ENCODE assay signal across 9 cellular contexts in the genomic region with DNA sequence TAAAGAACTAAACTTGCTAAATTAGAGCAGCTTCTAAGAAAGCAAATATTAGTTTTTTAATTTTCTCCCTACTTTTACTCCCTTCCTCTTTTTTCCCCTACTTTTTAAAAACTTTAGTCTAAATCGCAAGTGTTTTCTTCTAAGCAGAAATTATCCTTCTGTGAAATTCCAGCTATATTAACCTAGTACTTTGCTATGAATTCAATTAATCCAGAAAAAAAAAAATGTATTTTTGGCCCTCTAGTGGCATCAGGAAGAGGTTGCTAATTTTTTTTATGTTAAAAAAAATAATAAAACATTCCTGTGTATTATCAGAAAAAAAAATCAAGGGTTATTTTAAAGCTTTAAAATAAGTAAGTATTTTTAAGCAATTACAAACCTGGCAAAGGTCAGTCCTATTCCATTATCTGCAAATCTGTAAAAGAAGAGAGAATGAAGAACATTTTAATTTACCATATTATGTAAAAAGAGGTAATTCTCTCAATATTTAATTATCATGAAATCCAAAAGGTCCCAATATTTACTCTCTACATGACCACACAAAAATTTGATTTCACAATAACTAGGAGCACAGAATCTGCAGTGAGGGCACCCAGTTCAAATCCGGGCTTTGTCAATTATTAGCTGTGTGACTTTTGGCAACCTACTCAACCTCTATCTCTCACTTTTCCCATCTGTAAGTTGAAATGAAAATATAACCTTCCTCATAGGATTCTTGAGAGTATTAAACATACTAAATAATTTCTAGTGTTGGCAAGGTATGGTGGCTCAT. TPM values are rescaled to one million over a fixed set of nuclear protein-coding genes. Genes with fewer than 3 reads are reported as not detected.
DNase-seq lines count a peak whose midpoint lies in the region; ATAC-seq and TF ChIP-seq lines count a peak whose summit lies in the region.
"Had no signal": no experiment of that assay in that cellular context is flagged by ENCODE, and none has a peak within 500 bp of the region (broad histone marks: within the 10 kb centered on the region; RNA-seq: fewer than 3 reads in every experiment).

No MANE protein-coding gene starts in this region.

- peak; percentile 37 for DNase-seq in GM23248
- DNase-seq in activated CD8-positive, alpha-beta T cell treated with anti-CD3 and anti-CD28 coated beads for 36 hours: no peak
- no peak for DNase-seq in hepatocyte (ENCODE audit: low spot score)
- DNase-seq in activated naive CD8-positive, alpha-beta T cell treated with anti-CD3 and anti-CD28 coated beads for 36 hours: no peak
- DNase-seq in substantia nigra (lab: John Stamatoyannopoulos, UW): no peak
- no peak for DNase-seq in NCI-H526 treated with DMSO at 0.1 percent for 48 hours (lab: John Stamatoyannopoulos, UW)
- no peak for DNase-seq in effector memory CD4-positive, alpha-beta T cell
- DNase-seq: activated T-cell treated with anti-CD3 and anti-CD28 coated beads for 4 hours had no signal

- H3K36me3 ChIP-seq in GM23248 (ENCODE audit: low read depth) (peaks cover 43% of the 10 kb centered on the region), hepatocyte (replicated peaks; ENCODE audit: insufficient read depth, low read depth) (no peaks in the 10 kb centered on the region)
- peaks cover 47% of the 10 kb centered on the region for H3K36me3 ChIP-seq in effector memory CD4-positive, alpha-beta T cell (ENCODE audit: control insufficient read depth, insufficient read depth, low read length)

- no peaks in the 10 kb centered on the region for H3K9me2 ChIP-seq in GM23248 (ENCODE audit: insufficient read depth)
- H3K9me2 ChIP-seq in hepatocyte (replicated peaks; ENCODE audit: insufficient read depth): no peaks in the 10 kb centered on the region

- H3K79me2 ChIP-seq in GM23248 (ENCODE audit: insufficient read depth): no peaks in the 10 kb centered on the region
- H3K79me2 ChIP-seq in hepatocyte: peaks cover 2% of the 10 kb centered on the region

- no peak overlapping the region for H3K27ac Mint-ChIP-seq in activated CD8-positive, alpha-beta T cell treated with anti-CD3 and anti-CD28 coated beads for 36 hours
- H3K27ac Mint-ChIP-seq in activated naive CD8-positive, alpha-beta T cell treated with anti-CD3 and anti-CD28 coated beads for 36 hours: no peak overlapping the region

- peaks cover 4% of the 10 kb centered on the region for H3K4me1 Mint-ChIP-seq in activated CD8-positive, alpha-beta T cell treated with anti-CD3 and anti-CD28 coated beads for 36 hours (ENCODE audit: low read depth)
- H3K4me1 Mint-ChIP-seq in activated naive CD8-positive, alpha-beta T cell treated with anti-CD3 and anti-CD28 coated beads for 36 hours: peaks cover 6% of the 10 kb centered on the region

- H3K9me3 ChIP-seq in GM23248 (ENCODE audit: low read depth) (no peaks in the 10 kb centered on the region), hepatocyte (ENCODE audit: low read depth) (no peaks in the 10 kb centered on the region)
- H3K9me3 ChIP-seq in effector memory CD4-positive, alpha-beta T cell (ENCODE audit: control insufficient read depth, low read length): no peaks in the 10 kb centered on the region

- no peak overlapping the region for H3K4me3 Mint-ChIP-seq in activated CD8-positive, alpha-beta T cell treated with anti-CD3 and anti-CD28 coated beads for 36 hours
- H3K4me3 Mint-ChIP-seq in activated naive CD8-positive, alpha-beta T cell treated with anti-CD3 and anti-CD28 coated beads for 36 hours: no peak overlapping the region

- no peaks in the 10 kb centered on the region for H3K27me3 Mint-ChIP-seq in activated CD8-positive, alpha-beta T cell treated with anti-CD3 and anti-CD28 coated beads for 36 hours
- H3K27me3 Mint-ChIP-seq in activated naive CD8-positive, alpha-beta T cell treated with anti-CD3 and anti-CD28 coated beads for 36 hours: no peaks in the 10 kb centered on the region

- H4K20me1 ChIP-seq in GM23248 (ENCODE audit: insufficient read depth) (no peaks in the 10 kb centered on the region), hepatocyte (ENCODE audit: insufficient read depth, poor library complexity, severe bottlenecking) (no peaks in the 10 kb centered on the region)

- H3K4me3 ChIP-seq in GM23248 (no peak overlapping the region), hepatocyte (no peak overlapping the region)
- H3K4me3 ChIP-seq in effector memory CD4-positive, alpha-beta T cell (ENCODE audit: insufficient read depth, low read depth, low read length, poor library complexity, severe bottlenecking): no peak overlapping the region

- CTCF ChIA-PET in activated CD8-positive, alpha-beta T cell treated with anti-CD3 and anti-CD28 coated beads for 36 hours (lab: Charles Lee): interaction anchor here (0.7 to 3.0 kb wide), 18 partner anchors 8 to 1076 kb away, joined by 3 to 16 read pairs (median 4); no protein-coding TSS in a partner anchor

- H3K27me3 ChIP-seq in GM23248 (replicated peaks; ENCODE audit: insufficient read depth) (no peaks in the 10 kb centered on the region), hepatocyte (no peaks in the 10 kb centered on the region)
- H3K27me3 ChIP-seq in effector memory CD4-positive, alpha-beta T cell (replicated peaks; ENCODE audit: control insufficient read depth, insufficient read depth, low read length, poor library complexity, severe bottlenecking): no peaks in the 10 kb centered on the region

- no peak overlapping the region for H2AFZ ChIP-seq in GM23248
- no peak overlapping the region for H2AFZ ChIP-seq in hepatocyte

- H3K27ac ChIP-seq in 22Rv1: no peak overlapping the region
- no peak overlapping the region for H3K27ac ChIP-seq in GM23248
- no peak overlapping the region for H3K27ac ChIP-seq in hepatocyte
- no peak overlapping the region for H3K27ac ChIP-seq in substantia nigra (ENCODE audit: low read depth, low read length, poor library complexity, severe bottlenecking)
- no peak overlapping the region for H3K27ac ChIP-seq in effector memory CD4-positive, alpha-beta T cell (ENCODE audit: insufficient read depth, low read length, poor library complexity, severe bottlenecking)

- TF ChIP-seq CTCF in 22Rv1 (IDR thresholded peaks at IDR 0.05): peak; percentile 59
- TF ChIP-seq CTCF in activated CD8-positive, alpha-beta T cell treated with anti-CD3 and anti-CD28 coated beads for 36 hours (IDR thresholded peaks at IDR 0.05): peak; percentile 63
- TF ChIP-seq CTCF in hepatocyte (IDR thresholded peaks at IDR 0.05; ENCODE audit: poor library complexity): peak; percentile 59

- H3K4me2 ChIP-seq in GM23248 (ENCODE audit: unreplicated experiment): no peak overlapping the region
- H3K4me2 ChIP-seq in hepatocyte: no peak overlapping the region

- no peak overlapping the region for H3K9ac ChIP-seq in GM23248

- POLR2A ChIA-PET in activated CD8-positive, alpha-beta T cell treated with anti-CD3 and anti-CD28 coated beads for 36 hours (lab: Charles Lee): interaction anchor here (1.3 kb wide), 1 partner anchor 51 kb away, joined by 4 read pairs; no protein-coding TSS in a partner anchor

- peaks cover under 1% of the 10 kb centered on the region for H3F3A ChIP-seq in GM23248 (ENCODE audit: insufficient read depth)

- no peaks in the 10 kb centered on the region for H3K9me3 Mint-ChIP-seq in activated CD8-positive, alpha-beta T cell treated with anti-CD3 and anti-CD28 coated beads for 36 hours
- no peaks in the 10 kb centered on the region for H3K9me3 Mint-ChIP-seq in activated naive CD8-positive, alpha-beta T cell treated with anti-CD3 and anti-CD28 coated beads for 36 hours

- ATAC-seq in activated CD8-positive, alpha-beta T cell treated with anti-CD3 and anti-CD28 coated beads for 36 hours: no peak

- in situ Hi-C loops in GM23248 (cut with MboI): no loop called here

- intact Hi-C loops in activated CD8-positive, alpha-beta T cell treated with anti-CD3 and anti-CD28 coated beads for 36 hours (cut with micrococcal nuclease): no loop called here

- H3K4me1 ChIP-seq in GM23248 (ENCODE audit: insufficient read depth) (peaks cover 7% of the 10 kb centered on the region), hepatocyte (ENCODE audit: insufficient read depth) (peaks cover 3% of the 10 kb centered on the region)
- no peaks in the 10 kb centered on the region for H3K4me1 ChIP-seq in effector memory CD4-positive, alpha-beta T cell (ENCODE audit: control insufficient read depth, insufficient read depth, low read length, poor library complexity, severe bottlenecking)

- peaks cover 34% of the 10 kb centered on the region for H3K36me3 Mint-ChIP-seq in activated CD8-positive, alpha-beta T cell treated with anti-CD3 and anti-CD28 coated beads for 36 hours (ENCODE audit: low read depth)
- H3K36me3 Mint-ChIP-seq in activated naive CD8-positive, alpha-beta T cell treated with anti-CD3 and anti-CD28 coated beads for 36 hours: peaks cover 35% of the 10 kb centered on the region

- whole genome bisulfite sequencing in GM23248 (ENCODE audit: low coverage in 1 of 2, low lambda C conversion rate in 2 of 2, missing lambda C conversion rate in 2 of 2), 2 experiments: 48 to 55% methylated on average over 2 of the region's 2 CpGs
- WGBS in hepatocyte (ENCODE audit: low lambda C conversion rate, missing lambda C conversion rate): 96% methylated on average over 2 of the region's 2 CpGs

RNA-seq across cellular contexts. Expression of a gene that starts 52.0 kb away (rescaled TPM):
- total RNA-seq in GM23248 (2014; rRNA removed; shearing (Covaris generic)): 29.3 and 40.4 TPM in 2 replicates
- polyA plus RNA-seq in GM23248 (2016; fragmentation: Nextera tagmentation; extraction: Ambion mirVana) (11.5 and 12.7 TPM in 2 replicates), hepatocyte (45.2 and 47.9 TPM in 2 replicates)
- 10 to 100 TPM; 58.7 to 63.5 TPM for total RNA-seq in activated CD8-positive, alpha-beta T cell treated with anti-CD3 and anti-CD28 coated beads for 36 hours
- total RNA-seq in hepatocyte: 94.2 and 100 TPM in 2 replicates
- total RNA-seq in activated naive CD8-positive, alpha-beta T cell treated with anti-CD3 and anti-CD28 coated beads for 36 hours: 10 to 100 TPM; 69.0 to 71.2 TPM
